Comparison of ENCODE assay signal across 8 cellular contexts in genomic region chr12:51009038-51009437, GRCh38. TPM values are rescaled to one million over a fixed set of nuclear protein-coding genes. Genes with fewer than 3 reads are reported as not detected.
DNase-seq lines count a peak whose midpoint lies in the region; ATAC-seq and TF ChIP-seq lines count a peak whose summit lies in the region.

No MANE protein-coding gene starts in this region.

- H3K27ac ChIP-seq in HUES64 (ENCODE audit: low read depth, low read length) = no peak overlapping the region

- no peaks in the 10 kb centered on the region for H3K27me3 Mint-ChIP-seq in activated CD4-positive, alpha-beta memory T cell treated with anti-CD3 and anti-CD28 coated beads, Interleukin-2, amount 10 ng/mL, durations not matched to agents 7 days and 5 days

- CTCF ChIA-PET in activated CD4-positive, alpha-beta memory T cell treated with anti-CD3 and anti-CD28 coated beads, Interleukin-2, amount 10 ng/mL, durations not matched to agents 7 days and 5 days (lab: Charles Lee) = interaction anchor here (0.8 to 1.4 kb wide), 2 partner anchors 38 to 244 kb away, joined by 3 to 4 read pairs; no protein-coding TSS in a partner anchor

- ATAC-seq in HG02938 (IDR thresholded peaks at IDR 0.05; ENCODE audit: unreplicated experiment) = no peak

- POLR2A ChIA-PET in activated CD4-positive, alpha-beta memory T cell treated with anti-CD3 and anti-CD28 coated beads, Interleukin-2, amount 10 ng/mL, durations not matched to agents 7 days and 5 days (lab: Charles Lee) = interaction anchor here (3.8 kb wide), 1 partner anchor 17 kb away, joined by 22 read pairs; the partner anchor contains the start of gene SLC11A2

- no peak overlapping the region for H3K4me3 Mint-ChIP-seq in activated CD4-positive, alpha-beta memory T cell treated with anti-CD3 and anti-CD28 coated beads, Interleukin-2, amount 10 ng/mL, durations not matched to agents 7 days and 5 days

- WGBS in HUES64 = 79% methylated on average over 8 of the region's 8 CpGs

- peak; percentile 42 for DNase-seq in activated CD4-positive, alpha-beta memory T cell treated with anti-CD3 and anti-CD28 coated beads, Interleukin-2, amount 10 ng/mL, durations not matched to agents 7 days and 5 days
- DNase-seq in fibroblast of pulmonary artery (ENCODE audit: low read depth) (peak; percentile 22), posterior vena cava (ENCODE audit: low spot score) (peak; percentile 91), NCI-H187 (lab: John Stamatoyannopoulos, UW) (no peak), DMS 273 (lab: John Stamatoyannopoulos, UW; ENCODE audit: unreplicated experiment) (no peak), NCI-H2107 (lab: John Stamatoyannopoulos, UW) (no peak)

- intact Hi-C loops in posterior vena cava (cut with DNase I) = no loop called here

- H3K36me3 Mint-ChIP-seq in activated CD4-positive, alpha-beta memory T cell treated with anti-CD3 and anti-CD28 coated beads, Interleukin-2, amount 10 ng/mL, durations not matched to agents 7 days and 5 days (ENCODE audit: low read depth) = peaks cover 31% of the 10 kb centered on the region

- H3K36me3 ChIP-seq in HUES64 (ENCODE audit: insufficient read depth, low read length) = peaks cover 38% of the 10 kb centered on the region

- H3K9me3 Mint-ChIP-seq in activated CD4-positive, alpha-beta memory T cell treated with anti-CD3 and anti-CD28 coated beads, Interleukin-2, amount 10 ng/mL, durations not matched to agents 7 days and 5 days = no peaks in the 10 kb centered on the region

- H3K27ac Mint-ChIP-seq in activated CD4-positive, alpha-beta memory T cell treated with anti-CD3 and anti-CD28 coated beads, Interleukin-2, amount 10 ng/mL, durations not matched to agents 7 days and 5 days = peak overlapping the region; percentile 49

- H3K4me1 ChIP-seq in HUES64 (ENCODE audit: insufficient read depth, low read length) = peaks cover 38% of the 10 kb centered on the region

- H3K9me3 ChIP-seq in HUES64 (ENCODE audit: insufficient read depth, low read depth, low read length) = no peaks in the 10 kb centered on the region

- no peak for TF ChIP-seq CTCF in fibroblast of pulmonary artery (IDR thresholded peaks at IDR 0.05; ENCODE audit: low read length, missing control alignments)

- no peaks in the 10 kb centered on the region for H3K27me3 ChIP-seq in HUES64 (ENCODE audit: insufficient read depth, low read length)

- H3K9ac ChIP-seq in HUES64 (ENCODE audit: low read depth, low read length) = peak overlapping the region; percentile 32; the same call in 1 of the 2 replicates

- H3K4me1 Mint-ChIP-seq in activated CD4-positive, alpha-beta memory T cell treated with anti-CD3 and anti-CD28 coated beads, Interleukin-2, amount 10 ng/mL, durations not matched to agents 7 days and 5 days = peaks cover 25% of the 10 kb centered on the region

- H3K4me3 ChIP-seq in HUES64 (ENCODE audit: low read length) (no peak overlapping the region), fibroblast of pulmonary artery (replicated peaks; ENCODE audit: low read depth, low read length) (no peak overlapping the region)

RNA-seq across cellular contexts. Expression of gene SLC11A2, which starts 17.1 kb away (rescaled TPM):
- polyA plus RNA-seq in HUES64 (2013, experiment 1 of 2) = 36.2 TPM
- 31.1 TPM for polyA plus RNA-seq in HUES64 (2013, experiment 2 of 2)
- total RNA-seq in activated CD4-positive, alpha-beta memory T cell treated with anti-CD3 and anti-CD28 coated beads, Interleukin-2, amount 10 ng/mL, durations not matched to agents 7 days and 5 days = 10 to 100 TPM; 35.0 to 36.4 TPM
- 10 to 100 TPM; 55.1 to 58.7 TPM for total RNA-seq in posterior vena cava

RNA-seq across cellular contexts. Expression of gene LETMD1, which starts 39.1 kb away (rescaled TPM):
- 22.8 TPM for polyA plus RNA-seq in HUES64 (2013, experiment 1 of 2)
- 22.4 TPM for polyA plus RNA-seq in HUES64 (2013, experiment 2 of 2)
- 10 to 100 TPM; 92.1 to 93.9 TPM for total RNA-seq in activated CD4-positive, alpha-beta memory T cell treated with anti-CD3 and anti-CD28 coated beads, Interleukin-2, amount 10 ng/mL, durations not matched to agents 7 days and 5 days
- total RNA-seq in posterior vena cava = 10 to 100 TPM; 21.3 to 32.1 TPM

RNA-seq across cellular contexts. Expression of gene HIGD1C, which starts 56.7 kb away (rescaled TPM):
- not detected for polyA plus RNA-seq in HUES64 (2013, experiment 1 of 2)
- not detected for polyA plus RNA-seq in HUES64 (2013, experiment 2 of 2)
- total RNA-seq in activated CD4-positive, alpha-beta memory T cell treated with anti-CD3 and anti-CD28 coated beads, Interleukin-2, amount 10 ng/mL, durations not matched to agents 7 days and 5 days = not detected
- total RNA-seq in posterior vena cava = not detected

Comparison
In these comparisons a context has a peak if more than half of its experiments do, and no peak if none do; other contexts are left out.
1. DNase-seq: peak in activated CD4-positive, alpha-beta memory T cell treated with anti-CD3 and anti-CD28 coated beads, Interleukin-2, amount 10 ng/mL, durations not matched to agents 7 days and 5 days (single experiment), fibroblast of pulmonary artery (single experiment) and posterior vena cava (single experiment); none in NCI-H187 (0 of 2), DMS 273 (single experiment) and NCI-H2107 (single experiment).